In genomic region chr9:120935383-120935857, GRCh38 we compare ENCODE assay signal across 8 cellular contexts. TPM values are rescaled to one million over a fixed set of nuclear protein-coding genes. Genes with fewer than 3 reads are reported as not detected.
DNase-seq lines count a peak whose midpoint lies in the region; ATAC-seq, FAIRE-seq and TF ChIP-seq lines count a peak whose summit lies in the region.

No MANE protein-coding gene starts in this region.

- peak; percentile 22; the same call in 1 of the 2 replicates for TF ChIP-seq POLR2A in A549 (IDR thresholded peaks at IDR 0.05; ENCODE audit: low read length)

- 8% methylated on average over 4 of the region's 4 CpGs for WGBS in A549 (ENCODE audit: missing lambda C conversion rate)

- DNase-seq in A549 (ENCODE audit: low read depth in 1 of 2, low spot score in 1 of 2) = peak; percentile 71 to 89
- DNase-seq in NCI-H2196 (lab: John Stamatoyannopoulos, UW; ENCODE audit: unreplicated experiment) = peak; percentile 98
- DNase-seq in activated T-cell treated with anti-CD3 and anti-CD28 coated beads, Interleukin-2, amount 50 U/mL, for 48 hours = peak; percentile 45 to 55
- DNase-seq in fibroblast of villous mesenchyme (ENCODE audit: low read depth) = peak; percentile 98
- peak; percentile 25 to 88 (median 73) for DNase-seq in nucleus accumbens (lab: John Stamatoyannopoulos, UW)
- no peak for DNase-seq in activated CD4-positive, CD25-positive, alpha-beta regulatory T cell (lab: John Stamatoyannopoulos, UW)
- DNase-seq in HuH-7.5 (ENCODE audit: low spot score) = no peak

- TF ChIP-seq CTCF in A549 (IDR thresholded peaks at IDR 0.05) (no peak), fibroblast of villous mesenchyme (IDR thresholded peaks at IDR 0.05; ENCODE audit: insufficient read depth, low read depth, low read length) (no peak)

- H3K9me3 ChIP-seq in A549 = no peaks in the 10 kb centered on the region

- TF ChIP-seq EP300 in A549 (IDR thresholded peaks at IDR 0.05) = no peak

- peaks cover 37% of the 10 kb centered on the region for H3K4me1 ChIP-seq in A549

- TF ChIP-seq RAD21 in A549 (conservative IDR thresholded peaks at IDR 0.05 in 1 of 2, IDR thresholded peaks at IDR 0.05 in 1 of 2) = no peak

- no peak overlapping the region for H3K4me3 ChIP-seq in A549
- no peak overlapping the region for H3K4me3 ChIP-seq in fibroblast of villous mesenchyme (ENCODE audit: low read depth, low read length)

- peak overlapping the region; percentile 73 for H3K4me2 ChIP-seq in A549

- ATAC-seq in A549 (peak; percentile 78 to 84), GM18498 (IDR thresholded peaks at IDR 0.05; ENCODE audit: unreplicated experiment) (peak; percentile 35)

- H3K27ac ChIP-seq in A549 = peak overlapping the region; percentile 83 to 85

- POLR2A ChIA-PET in A549 (lab: Yijun Ruan, JAX) = interaction anchor here (0.7 to 1.7 kb wide), 3 partner anchors 142 to 221 kb away, joined by 3 to 7 read pairs (median 3); partner anchors contain the start of genes FBXW2 and MEGF9

- CTCF ChIA-PET in A549 (lab: Yijun Ruan, JAX) = interaction anchor here (0.6 to 7.5 kb wide), 18 partner anchors 11 to 318 kb away, joined by 3 to 66 read pairs (median 6); partner anchors contain the start of genes PHF19 and TRAF1

- no peak for FAIRE-seq in A549 (lab: Jason Lieb, UNC)

TF ChIP-seq in A549, 52 proteins besides CTCF, POLR2A, EP300 and RAD21:
- TF ChIP-seq RNF2 (IDR thresholded peaks at IDR 0.05; ENCODE audit: borderline replicate concordance, low read depth) = no peak
- TF ChIP-seq HOXB13 (CRISPR knock-in tag; IDR thresholded peaks at IDR 0.05; ENCODE audit: low read depth) = no peak
- no peak for TF ChIP-seq JUN (IDR thresholded peaks at IDR 0.05)
- peak; percentile 46; the same call in 1 of the 2 replicates for TF ChIP-seq MYC (IDR thresholded peaks at IDR 0.05; ENCODE audit: borderline replicate concordance, low read length)
- TF ChIP-seq CBX2 (IDR thresholded peaks at IDR 0.05; ENCODE audit: borderline replicate concordance, low read depth) = no peak
- no peak for TF ChIP-seq REST (IDR thresholded peaks at IDR 0.05)
- TF ChIP-seq PHF8 (IDR thresholded peaks at IDR 0.05; ENCODE audit: borderline replicate concordance, low read depth) = no peak
- TF ChIP-seq, protein P1, sequence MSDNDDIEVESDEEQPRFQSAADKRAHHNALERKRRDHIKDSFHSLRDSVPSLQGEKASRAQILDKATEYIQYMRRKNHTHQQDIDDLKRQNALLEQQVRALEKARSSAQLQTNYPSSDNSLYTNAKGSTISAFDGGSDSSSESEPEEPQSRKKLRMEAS (IDR thresholded peaks at IDR 0.05) = peak; percentile 86
- TF ChIP-seq, protein P2, sequence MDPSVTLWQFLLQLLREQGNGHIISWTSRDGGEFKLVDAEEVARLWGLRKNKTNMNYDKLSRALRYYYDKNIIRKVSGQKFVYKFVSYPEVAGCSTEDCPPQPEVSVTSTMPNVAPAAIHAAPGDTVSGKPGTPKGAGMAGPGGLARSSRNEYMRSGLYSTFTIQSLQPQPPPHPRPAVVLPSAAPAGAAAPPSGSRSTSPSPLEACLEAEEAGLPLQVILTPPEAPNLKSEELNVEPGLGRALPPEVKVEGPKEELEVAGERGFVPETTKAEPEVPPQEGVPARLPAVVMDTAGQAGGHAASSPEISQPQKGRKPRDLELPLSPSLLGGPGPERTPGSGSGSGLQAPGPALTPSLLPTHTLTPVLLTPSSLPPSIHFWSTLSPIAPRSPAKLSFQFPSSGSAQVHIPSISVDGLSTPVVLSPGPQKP (IDR thresholded peaks at IDR 0.05; ENCODE audit: low read depth, low read length) = no peak
- no peak for TF ChIP-seq TP53 (CRISPR knock-in tag; IDR thresholded peaks at IDR 0.05)
- no peak for TF ChIP-seq BCL3 (IDR thresholded peaks at IDR 0.05)
- TF ChIP-seq CHD2 (IDR thresholded peaks at IDR 0.05; ENCODE audit: low read length, partially characterized antibody) = no peak
- no peak for TF ChIP-seq FOXS1 (CRISPR knock-in tag; IDR thresholded peaks at IDR 0.05)

RNA-seq across cellular contexts. Expression of gene TRAF1, which starts 8.8 kb away (rescaled TPM):
- polyA plus RNA-seq in A549 (2011; rRNA removed) (3.4 and 4.1 TPM in 2 replicates), A549 (2017; fragmentation: RNase III; extraction: RNeasy Plus Mini Kit Qiagen cat#74134 plus additional on column Dnase treatment) (2.0 to 4.6 TPM (median 2.1 TPM) in 3 replicates)
- polyA plus RNA-seq in A549 (2012; cell fraction: cytosol; rRNA removed) = 2.1 and 2.6 TPM in 2 replicates
- polyA plus RNA-seq in A549 (2012; cell fraction: nucleus; rRNA removed) = 8.0 and 8.1 TPM in 2 replicates
- polyA minus RNA-seq in A549 (2011; rRNA and poly(A)+ RNA removed) = 3.8 and 5.4 TPM in 2 replicates
- total RNA-seq in fibroblast of villous mesenchyme = 0.86 and 1.6 TPM in 2 replicates

RNA-seq across cellular contexts. Expression of gene PHF19, which starts 58.4 kb away (rescaled TPM):
- 50.7 and 64.9 TPM in 2 replicates for polyA plus RNA-seq in A549 (2011; rRNA removed)
- 185 and 190 TPM in 2 replicates for polyA plus RNA-seq in A549 (2012; cell fraction: cytosol; rRNA removed)
- 139 and 140 TPM in 2 replicates for polyA plus RNA-seq in A549 (2012; cell fraction: nucleus; rRNA removed)
- 102 to 105 TPM (median 104 TPM) in 3 replicates for polyA plus RNA-seq in A549 (2017; fragmentation: RNase III; extraction: RNeasy Plus Mini Kit Qiagen cat#74134 plus additional on column Dnase treatment)
- polyA minus RNA-seq in A549 (2011; rRNA and poly(A)+ RNA removed) = 103 and 110 TPM in 2 replicates
- 27.1 and 35.8 TPM in 2 replicates for total RNA-seq in fibroblast of villous mesenchyme

Comparison
In these comparisons a context has a peak if more than half of its experiments do, and no peak if none do; other contexts are left out.
1. DNase-seq: peak in A549 (2 of 2), NCI-H2196 (single experiment), activated T-cell treated with anti-CD3 and anti-CD28 coated beads, Interleukin-2, amount 50 U/mL, for 48 hours (2 of 2), fibroblast of villous mesenchyme (single experiment) and nucleus accumbens (56 of 56); none in activated CD4-positive, CD25-positive, alpha-beta regulatory T cell (0 of 4) and HuH-7.5 (single experiment).